Comparison of ENCODE assay signal across 9 cellular contexts in genomic region chr17:7215652-7216139, GRCh38. TPM values are rescaled to one million over a fixed set of nuclear protein-coding genes. Genes with fewer than 3 reads are reported as not detected.
DNase-seq lines count a peak whose midpoint lies in the region; ATAC-seq, FAIRE-seq and TF ChIP-seq lines count a peak whose summit lies in the region.
"Had no signal": no experiment of that assay in that cellular context is flagged by ENCODE, and none has a peak within 500 bp of the region (broad histone marks: within the 10 kb centered on the region; RNA-seq: fewer than 3 reads in every experiment).

No MANE protein-coding gene starts in this region.

- ATAC-seq in naive thymus-derived CD8-positive, alpha-beta T cell, result no peak
- ATAC-seq in HG03097 (IDR thresholded peaks at IDR 0.05; ENCODE audit: low FRiP score, unreplicated experiment), result no peak

- no peaks in the 10 kb centered on the region for H3K9me3 ChIP-seq in KOPT-K1 (ENCODE audit: insufficient read depth, low read length, poor library complexity, severe bottlenecking)

- DNase-seq in BJ (ENCODE audit: low read depth), result no peak
- DNase-seq in choroid plexus epithelial cell (ENCODE audit: low read depth), result no peak
- peak in 2 of 10 donors; percentile 19 to 65 for DNase-seq in naive thymus-derived CD8-positive, alpha-beta T cell
- no peak for DNase-seq in activated CD4-positive, alpha-beta memory T cell treated with anti-CD3 and anti-CD28 coated beads, Interleukin-2, amount 10 ng/mL, durations not matched to agents 7 days and 5 days
- no peak for DNase-seq in activated CD8-positive, alpha-beta memory T cell treated with anti-CD3 and anti-CD28 coated beads for 24 hours
- no peak for DNase-seq in GM12892 (ENCODE audit: insufficient read length)
- DNase-seq: cortex of kidney had no signal

- no peak for TF ChIP-seq CTCF in BJ (IDR thresholded peaks at IDR 0.05; ENCODE audit: insufficient read depth, low read depth, low read length)
- no peak for TF ChIP-seq CTCF in choroid plexus epithelial cell (conservative IDR thresholded peaks at IDR 0.05; ENCODE audit: low read depth, low read length)

- H3K9me3 Mint-ChIP-seq in naive thymus-derived CD8-positive, alpha-beta T cell, result no peaks in the 10 kb centered on the region
- H3K9me3 Mint-ChIP-seq in activated CD4-positive, alpha-beta memory T cell treated with anti-CD3 and anti-CD28 coated beads, Interleukin-2, amount 10 ng/mL, durations not matched to agents 7 days and 5 days, result no peaks in the 10 kb centered on the region

- peaks cover 46 to 73% (median 71%) of the 10 kb centered on the region in 4 donors for H3K4me1 Mint-ChIP-seq in naive thymus-derived CD8-positive, alpha-beta T cell
- H3K4me1 Mint-ChIP-seq in activated CD4-positive, alpha-beta memory T cell treated with anti-CD3 and anti-CD28 coated beads, Interleukin-2, amount 10 ng/mL, durations not matched to agents 7 days and 5 days, result peaks cover 55% of the 10 kb centered on the region

- CTCF ChIA-PET in BJ (lab: Yijun Ruan, JAX), result interaction anchor here (0.7 to 2.3 kb wide), 6 partner anchors 14 to 170 kb away, joined by 3 to 7 read pairs (median 3); no protein-coding TSS in a partner anchor
- CTCF ChIA-PET in activated CD4-positive, alpha-beta memory T cell treated with anti-CD3 and anti-CD28 coated beads, Interleukin-2, amount 10 ng/mL, durations not matched to agents 7 days and 5 days (lab: Charles Lee), result interaction anchor here (1.6 kb wide), 1 partner anchor 68 kb away, joined by 3 read pairs; no protein-coding TSS in a partner anchor

- peak overlapping the region; percentile 87 to 100 (median 99) for H3K27ac Mint-ChIP-seq in naive thymus-derived CD8-positive, alpha-beta T cell
- H3K27ac Mint-ChIP-seq in activated CD4-positive, alpha-beta memory T cell treated with anti-CD3 and anti-CD28 coated beads, Interleukin-2, amount 10 ng/mL, durations not matched to agents 7 days and 5 days, result no peak overlapping the region

- no peak for TF ChIP-seq POLR2A in GM12892 (IDR thresholded peaks at IDR 0.05; ENCODE audit: low read depth, low read length)

- no peak for FAIRE-seq in GM12892 (lab: Jason Lieb, UNC)

- H3K36me3 ChIP-seq in BJ (ENCODE audit: control insufficient read depth, insufficient read depth, low read length), result no peaks in the 10 kb centered on the region
- H3K36me3 ChIP-seq in KOPT-K1 (ENCODE audit: insufficient read depth, low read length), result no peaks in the 10 kb centered on the region

- peak overlapping the region; percentile 55 for H3K27ac ChIP-seq in KOPT-K1 (ENCODE audit: low read depth, low read length, poor library complexity, severe bottlenecking)

- POLR2A ChIA-PET in BJ (lab: Charles Lee), result interaction anchor here (0.6 kb wide), 1 partner anchor 24 kb away, joined by 3 read pairs; the partner anchor contains the start of gene PHF23
- POLR2A ChIA-PET in naive thymus-derived CD8-positive, alpha-beta T cell (lab: Charles Lee), result interaction anchor here (1.7 to 14.0 kb wide), 3 partner anchors 11 to 180 kb away, joined by 6 to 371 read pairs (median 20); partner anchors contain the start of genes DVL2, GABARAP, PHF23 and SLC16A13
- POLR2A ChIA-PET in activated CD4-positive, alpha-beta memory T cell treated with anti-CD3 and anti-CD28 coated beads, Interleukin-2, amount 10 ng/mL, durations not matched to agents 7 days and 5 days (lab: Charles Lee), result interaction anchor here (1.1 kb wide), 1 partner anchor 16 kb away, joined by 3 read pairs; no protein-coding TSS in a partner anchor

- H3K4me3 ChIP-seq in BJ (ENCODE audit: low read depth, low read length) (peak overlapping the region; percentile 66), choroid plexus epithelial cell (ENCODE audit: low read depth, low read length) (peak overlapping the region; percentile 64)

- H3K27me3 Mint-ChIP-seq in naive thymus-derived CD8-positive, alpha-beta T cell, result peaks cover 0 to 2% (median 0%) of the 10 kb centered on the region in 5 donors
- peaks cover 12% of the 10 kb centered on the region for H3K27me3 Mint-ChIP-seq in activated CD4-positive, alpha-beta memory T cell treated with anti-CD3 and anti-CD28 coated beads, Interleukin-2, amount 10 ng/mL, durations not matched to agents 7 days and 5 days

- no peaks in the 10 kb centered on the region for H3K27me3 ChIP-seq in BJ (ENCODE audit: control insufficient read depth, insufficient read depth, low read length)

- no peaks in the 10 kb centered on the region for H3K36me3 Mint-ChIP-seq in naive thymus-derived CD8-positive, alpha-beta T cell
- H3K36me3 Mint-ChIP-seq in activated CD4-positive, alpha-beta memory T cell treated with anti-CD3 and anti-CD28 coated beads, Interleukin-2, amount 10 ng/mL, durations not matched to agents 7 days and 5 days (ENCODE audit: low read depth), result peaks cover under 1% of the 10 kb centered on the region

- H3K4me3 Mint-ChIP-seq in naive thymus-derived CD8-positive, alpha-beta T cell, result peak overlapping the region; percentile 26 to 98 (median 88)
- no peak overlapping the region for H3K4me3 Mint-ChIP-seq in activated CD4-positive, alpha-beta memory T cell treated with anti-CD3 and anti-CD28 coated beads, Interleukin-2, amount 10 ng/mL, durations not matched to agents 7 days and 5 days

RNA-seq across cellular contexts. Expression of gene DLG4, which starts 3.9 kb away (rescaled TPM):
- 13.3 and 20.4 TPM in 2 replicates for polyA plus RNA-seq in BJ (2011; rRNA removed)
- polyA minus RNA-seq in BJ (2011; rRNA and poly(A)+ RNA removed), result 12.5 and 14.0 TPM in 2 replicates
- total RNA-seq in naive thymus-derived CD8-positive, alpha-beta T cell, result 10 to 100 TPM in 1 of 2 experiments, 1 to 10 TPM in 1; 8.4 to 10.2 TPM
- under 1 TPM; 0.24 to 0.62 (median 0.33) TPM for polyA plus RNA-seq in naive thymus-derived CD8-positive, alpha-beta T cell
- 1 to 10 TPM; 5.2 to 5.3 TPM for total RNA-seq in activated CD4-positive, alpha-beta memory T cell treated with anti-CD3 and anti-CD28 coated beads, Interleukin-2, amount 10 ng/mL, durations not matched to agents 7 days and 5 days
- polyA plus RNA-seq in GM12892 (2012; ENCODE audit: missing spikeins), result 2.1 TPM

RNA-seq across cellular contexts. Expression of gene ACADVL, which starts 4.0 kb away (rescaled TPM):
- 335 and 517 TPM in 2 replicates for polyA plus RNA-seq in BJ (2011; rRNA removed)
- polyA minus RNA-seq in BJ (2011; rRNA and poly(A)+ RNA removed), result 165 and 275 TPM in 2 replicates
- 100 to 1,000 TPM; 402 TPM for total RNA-seq in naive thymus-derived CD8-positive, alpha-beta T cell
- 10 to 100 TPM; 78.8 to 91.2 (median 85.2) TPM for polyA plus RNA-seq in naive thymus-derived CD8-positive, alpha-beta T cell
- 100 to 1,000 TPM; 364 to 370 TPM for total RNA-seq in activated CD4-positive, alpha-beta memory T cell treated with anti-CD3 and anti-CD28 coated beads, Interleukin-2, amount 10 ng/mL, durations not matched to agents 7 days and 5 days
- 223 TPM for polyA plus RNA-seq in GM12892 (2012; ENCODE audit: missing spikeins)

RNA-seq across cellular contexts. Expression of gene DVL2, which starts 18.6 kb away (rescaled TPM):
- 3.6 and 5.0 TPM in 2 replicates for polyA plus RNA-seq in BJ (2011; rRNA removed)
- 11.0 and 13.7 TPM in 2 replicates for polyA minus RNA-seq in BJ (2011; rRNA and poly(A)+ RNA removed)
- 10 to 100 TPM; 80.7 to 81.5 TPM for total RNA-seq in naive thymus-derived CD8-positive, alpha-beta T cell
- polyA plus RNA-seq in naive thymus-derived CD8-positive, alpha-beta T cell, result 10 to 100 TPM; 19.3 to 26.5 (median 19.3) TPM
- total RNA-seq in activated CD4-positive, alpha-beta memory T cell treated with anti-CD3 and anti-CD28 coated beads, Interleukin-2, amount 10 ng/mL, durations not matched to agents 7 days and 5 days, result 10 to 100 TPM; 47.2 to 49.1 TPM
- polyA plus RNA-seq in GM12892 (2012; ENCODE audit: missing spikeins), result 29.3 TPM

RNA-seq across cellular contexts. Expression of gene PHF23, which starts 23.6 kb away (rescaled TPM):
- 59.0 and 72.8 TPM in 2 replicates for polyA plus RNA-seq in BJ (2011; rRNA removed)
- 31.7 and 70.2 TPM in 2 replicates for polyA minus RNA-seq in BJ (2011; rRNA and poly(A)+ RNA removed)
- total RNA-seq in naive thymus-derived CD8-positive, alpha-beta T cell, result 10 to 100 TPM; 49.9 to 53.9 TPM
- polyA plus RNA-seq in naive thymus-derived CD8-positive, alpha-beta T cell, result 10 to 100 TPM; 18.1 to 35.7 (median 22.2) TPM
- total RNA-seq in activated CD4-positive, alpha-beta memory T cell treated with anti-CD3 and anti-CD28 coated beads, Interleukin-2, amount 10 ng/mL, durations not matched to agents 7 days and 5 days, result 10 to 100 TPM; 45.9 to 53.1 TPM
- polyA plus RNA-seq in GM12892 (2012; ENCODE audit: missing spikeins), result 20.0 TPM

RNA-seq across cellular contexts. Expression of gene GABARAP, which starts 26.6 kb away (rescaled TPM):
- 762 and 865 TPM in 2 replicates for polyA plus RNA-seq in BJ (2011; rRNA removed)
- 247 and 343 TPM in 2 replicates for polyA minus RNA-seq in BJ (2011; rRNA and poly(A)+ RNA removed)
- 100 to 1,000 TPM; 268 to 280 TPM for total RNA-seq in naive thymus-derived CD8-positive, alpha-beta T cell
- polyA plus RNA-seq in naive thymus-derived CD8-positive, alpha-beta T cell, result 100 to 1,000 TPM; 799 to 964 (median 817) TPM
- 100 to 1,000 TPM; 303 to 313 TPM for total RNA-seq in activated CD4-positive, alpha-beta memory T cell treated with anti-CD3 and anti-CD28 coated beads, Interleukin-2, amount 10 ng/mL, durations not matched to agents 7 days and 5 days
- 238 TPM for polyA plus RNA-seq in GM12892 (2012; ENCODE audit: missing spikeins)
